Comparison of ENCODE assay signal across 28 cellular contexts in the genomic region with DNA sequence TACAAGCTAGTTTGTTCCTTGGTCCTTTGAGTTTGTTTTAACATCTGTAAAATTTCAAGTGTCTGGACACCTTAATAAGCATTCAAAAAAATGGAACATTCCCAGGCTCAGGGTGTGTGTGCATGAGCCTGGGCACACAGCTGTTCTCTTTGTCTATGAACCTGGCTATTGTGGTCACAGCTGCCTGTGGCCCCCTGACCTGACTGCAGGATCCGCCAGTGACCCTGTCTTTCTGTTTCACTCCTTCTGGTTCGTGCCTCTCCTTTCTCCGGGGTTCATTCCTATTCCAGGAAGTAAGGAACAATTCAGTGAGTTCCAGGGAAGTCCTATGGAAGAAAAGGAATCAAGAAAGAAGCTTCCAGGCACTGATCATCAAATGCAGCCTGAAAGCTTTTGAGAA. TPM values are rescaled to one million over a fixed set of nuclear protein-coding genes. Genes with fewer than 3 reads are reported as not detected.
"Had no signal": no experiment of that assay in that cellular context is flagged by ENCODE, and none has a peak within 500 bp of the region (broad histone marks: within the 10 kb centered on the region; RNA-seq: fewer than 3 reads in every experiment).

No MANE protein-coding gene starts in this region.

- H3K27me3 ChIP-seq: heart left ventricle, pancreas, sigmoid colon, tibial nerve, upper lobe of left lung, vagina had no signal

- H3K4me3 ChIP-seq: heart left ventricle, left ventricle myocardium inferior, lung, mucosa of descending colon, pancreas, prostate gland, sigmoid colon, smooth muscle cell, tibial nerve, upper lobe of left lung, vagina had no signal

- H3K9me3 ChIP-seq: heart left ventricle, left ventricle myocardium inferior, mucosa of descending colon, pancreas, prostate gland, sigmoid colon, tibial nerve, upper lobe of left lung, vagina had no signal

- H3K4me3 Mint-ChIP-seq: natural killer cell treated with Interleukin-12 subunit alpha and Interleukin-12 subunit beta and Interleukin-15 and Interleukin-18, amount 100 ng/mL, for 72 hours; neural crest cell; stimulated activated naive CD8-positive, alpha-beta T cell treated with anti-CD3 and anti-CD28 coated beads, Interleukin-15, amount 100 ng/mL, for 72 hours had no signal

- H3K4me1 ChIP-seq: pancreas, prostate gland, tibial nerve, upper lobe of left lung, vagina had no signal

- FAIRE-seq: pancreas had no signal

- H3K4me2 ChIP-seq: smooth muscle cell had no signal

- H3K36me3 Mint-ChIP-seq: memory B cell; naive thymus-derived CD4-positive, alpha-beta T cell; natural killer cell treated with Interleukin-12 subunit alpha and Interleukin-12 subunit beta and Interleukin-15 and Interleukin-18, amount 100 ng/mL, for 72 hours had no signal

- DNase-seq: glutamatergic neuron; heart left ventricle; islet precursor cell; left ventricle myocardium inferior; mucosa of descending colon; naive thymus-derived CD4-positive, alpha-beta T cell; pancreas; posterior cingulate gyrus; retina; right cardiac atrium; sigmoid colon; stimulated activated CD4-positive, alpha-beta T cell treated with anti-CD3 and anti-CD28 coated beads, Interleukin-1b, Interleukin-23, amount 100 ng/mL, for 48 hours; stimulated activated CD4-positive, alpha-beta T cell treated with anti-CD3 and anti-CD28 coated beads, Interleukin-4, amount 100 ng/mL, for 1 hour; stimulated activated naive CD4-positive, alpha-beta T cell; stimulated activated naive CD8-positive, alpha-beta T cell treated with anti-CD3 and anti-CD28 coated beads, Interleukin-15, amount 100 ng/mL, for 72 hours; upper lobe of left lung had no signal

- H3K36me3 ChIP-seq: heart left ventricle, left ventricle myocardium inferior, pancreas, prostate gland, sigmoid colon, tibial nerve, upper lobe of left lung, vagina had no signal

- H3K27ac Mint-ChIP-seq: memory B cell; natural killer cell treated with Interleukin-12 subunit alpha and Interleukin-12 subunit beta and Interleukin-15 and Interleukin-18, amount 100 ng/mL, for 72 hours had no signal

- ATAC-seq: heart left ventricle, mucosa of descending colon, right cardiac atrium had no signal

- H3K27ac ChIP-seq: heart left ventricle, left ventricle myocardium inferior, pancreas, prostate gland, sigmoid colon, tibial nerve, upper lobe of left lung, vagina had no signal

- H3K9me3 Mint-ChIP-seq: memory B cell; naive thymus-derived CD4-positive, alpha-beta T cell; natural killer cell treated with Interleukin-12 subunit alpha and Interleukin-12 subunit beta and Interleukin-15 and Interleukin-18, amount 100 ng/mL, for 72 hours; neural crest cell; stimulated activated naive CD8-positive, alpha-beta T cell treated with anti-CD3 and anti-CD28 coated beads, Interleukin-15, amount 100 ng/mL, for 72 hours had no signal

- H3K27me3 Mint-ChIP-seq: memory B cell had no signal

RNA-seq across cellular contexts. Expression of a gene that starts 35.6 kb away (rescaled TPM):
- total RNA-seq: kidney epithelial cell; mesenteric fat pad; myocyte; naive thymus-derived CD4-positive, alpha-beta T cell; natural killer cell treated with Interleukin-12 subunit alpha and Interleukin-12 subunit beta and Interleukin-15 and Interleukin-18, amount 100 ng/mL, for 72 hours; neural crest cell; skeletal muscle tissue; smooth muscle cell; vagina had no signal
- polyA plus RNA-seq: naive thymus-derived CD4-positive, alpha-beta T cell; smooth muscle cell had no signal
